In genomic region chr11:62771144-62772021, GRCh38 we compare ENCODE assay signal across 8 cellular contexts. TPM values are rescaled to one million over a fixed set of nuclear protein-coding genes. Genes with fewer than 3 reads are reported as not detected.
DNase-seq lines count a peak whose midpoint lies in the region; ATAC-seq and TF ChIP-seq lines count a peak whose summit lies in the region.

TSS of gene TAF6L (plus strand) at chr11:62771396. CDS start at chr11:62775784, 4,388 bp downstream.

- DNase-seq in NCI-H748 treated with DMSO at 0.1 percent for 48 hours (lab: John Stamatoyannopoulos, UW) (peak; percentile 90), lower leg skin (ENCODE audit: low spot score in 2 of 2) (peak; percentile 98 to 99)
- DNase-seq in activated CD4-positive, alpha-beta memory T cell treated with anti-CD3 and anti-CD28 coated beads for 36 hours: peak; percentile 98
- DNase-seq in stimulated activated CD4-positive, alpha-beta T cell treated with anti-CD3 and anti-CD28 coated beads, Interleukin-4, amount 100 ng/mL, for 48 hours (ENCODE audit: low read depth in 2 of 2): peak; percentile 97

- peak within 1 kb of the TSS; percentile 67 to 88 for H3K9ac ChIP-seq in duodenal mucosa (ENCODE audit: low read depth in 1 of 2, low read length in 2 of 2)

- H3K4me1 ChIP-seq in duodenal mucosa (ENCODE audit: control insufficient read depth in 1 of 2, insufficient read depth in 2 of 2, low read length in 2 of 2): peaks cover 16 to 22% of the 10 kb centered on the region in 2 donors

- POLR2A ChIA-PET in activated CD4-positive, alpha-beta memory T cell treated with anti-CD3 and anti-CD28 coated beads for 36 hours (lab: Charles Lee): interaction anchor here (0.7 to 4.2 kb wide), 12 partner anchors 10 to 369 kb away, joined by 3 to 32 read pairs (median 5); partner anchors contain the start of genes HNRNPUL2, NXF1, POLR2G and SLC3A2

- peak within 1 kb of the TSS; percentile 73 to 88 for H3K4me3 ChIP-seq in duodenal mucosa (ENCODE audit: low read depth in 1 of 2, low read length in 2 of 2)
- peak within 1 kb of the TSS; percentile 37 for H3K4me3 ChIP-seq in lower leg skin (ENCODE audit: low read depth, poor library complexity, severe bottlenecking)

- peaks cover 24% of the 10 kb centered on the region for H3K4me1 Mint-ChIP-seq in activated CD4-positive, alpha-beta memory T cell treated with anti-CD3 and anti-CD28 coated beads for 36 hours (ENCODE audit: low read depth)

- no peaks in the 10 kb centered on the region for H3K27me3 ChIP-seq in duodenal mucosa (ENCODE audit: control insufficient read depth in 1 of 2, insufficient read depth in 2 of 2, low read length in 2 of 2)

- ATAC-seq in GM19372 (IDR thresholded peaks at IDR 0.05; ENCODE audit: low read depth, unreplicated experiment) (peak; percentile 79), HG03558 (IDR thresholded peaks at IDR 0.05; ENCODE audit: extremely low read depth, unreplicated experiment) (peak; percentile 37)

- H3K27me3 Mint-ChIP-seq in activated CD4-positive, alpha-beta memory T cell treated with anti-CD3 and anti-CD28 coated beads for 36 hours: no peaks in the 10 kb centered on the region

- H3K9me3 ChIP-seq in duodenal mucosa (ENCODE audit: control insufficient read depth in 1 of 2, low read length in 2 of 2): no peaks in the 10 kb centered on the region

- no peak for TF ChIP-seq POLR2A in lower leg skin (IDR thresholded peaks at IDR 0.05)

- H3K4me3 Mint-ChIP-seq in activated CD4-positive, alpha-beta memory T cell treated with anti-CD3 and anti-CD28 coated beads for 36 hours: peak within 1 kb of the TSS; percentile 79

- H3K27ac ChIP-seq in C4-2B (peak within 1 kb of the TSS; percentile 79), duodenal mucosa (ENCODE audit: low read depth, low read length) (peak within 1 kb of the TSS; percentile 87)

- H3K36me3 Mint-ChIP-seq in activated CD4-positive, alpha-beta memory T cell treated with anti-CD3 and anti-CD28 coated beads for 36 hours: peaks cover 8% of the 10 kb centered on the region

- H3K27ac Mint-ChIP-seq in activated CD4-positive, alpha-beta memory T cell treated with anti-CD3 and anti-CD28 coated beads for 36 hours: peak within 1 kb of the TSS; percentile 94

- H3K9me3 Mint-ChIP-seq in activated CD4-positive, alpha-beta memory T cell treated with anti-CD3 and anti-CD28 coated beads for 36 hours: no peaks in the 10 kb centered on the region

- CTCF ChIA-PET in activated CD4-positive, alpha-beta memory T cell treated with anti-CD3 and anti-CD28 coated beads for 36 hours (lab: Charles Lee): interaction anchor here (0.9 to 9.0 kb wide), 6 partner anchors 10 to 347 kb away, joined by 3 to 89 read pairs (median 4); partner anchors contain the start of genes POLR2G, SLC3A2, TMEM179B and ZBTB3

- peaks cover 10 to 23% of the 10 kb centered on the region in 2 donors for H3K36me3 ChIP-seq in duodenal mucosa (ENCODE audit: control insufficient read depth in 1 of 2, insufficient read depth in 2 of 2, low read length in 2 of 2)

- no peak for TF ChIP-seq CTCF in C4-2B (conservative IDR thresholded peaks at IDR 0.05)
- TF ChIP-seq CTCF in lower leg skin (IDR thresholded peaks at IDR 0.05): no peak

- WGBS in lower leg skin, 2 donors: 2% methylated on average over 49 to 54 of the region's 60 CpGs

- intact Hi-C loops in activated CD4-positive, alpha-beta memory T cell treated with anti-CD3 and anti-CD28 coated beads for 36 hours (cut with micrococcal nuclease): loop anchor here (1.0 to 2.0 kb wide), 5 partner anchors 10 to 69 kb away; partner anchors contain the start of genes POLR2G, TMEM179B, TTC9C and ZBTB3
- intact Hi-C loops in lower leg skin (cut with DNase I; ENCODE audit: low total_unique reads): no loop called here

RNA-seq across cellular contexts. Expression of gene TAF6L, which starts in this region (rescaled TPM):
- 10 to 100 TPM; 11.9 to 12.0 TPM for total RNA-seq in activated CD4-positive, alpha-beta memory T cell treated with anti-CD3 and anti-CD28 coated beads for 36 hours
- 10 to 100 TPM; 21.0 to 79.2 (median 38.2) TPM for total RNA-seq in lower leg skin

Comparison
In these comparisons a context has a peak if more than half of its experiments do, and no peak if none do; other contexts are left out.
1. Peak in every context shown above with its lines: DNase-seq, ATAC-seq, H3K4me3 ChIP-seq and H3K27ac ChIP-seq.